ENCODE assay signal across 10 cellular contexts in the genomic region with DNA sequence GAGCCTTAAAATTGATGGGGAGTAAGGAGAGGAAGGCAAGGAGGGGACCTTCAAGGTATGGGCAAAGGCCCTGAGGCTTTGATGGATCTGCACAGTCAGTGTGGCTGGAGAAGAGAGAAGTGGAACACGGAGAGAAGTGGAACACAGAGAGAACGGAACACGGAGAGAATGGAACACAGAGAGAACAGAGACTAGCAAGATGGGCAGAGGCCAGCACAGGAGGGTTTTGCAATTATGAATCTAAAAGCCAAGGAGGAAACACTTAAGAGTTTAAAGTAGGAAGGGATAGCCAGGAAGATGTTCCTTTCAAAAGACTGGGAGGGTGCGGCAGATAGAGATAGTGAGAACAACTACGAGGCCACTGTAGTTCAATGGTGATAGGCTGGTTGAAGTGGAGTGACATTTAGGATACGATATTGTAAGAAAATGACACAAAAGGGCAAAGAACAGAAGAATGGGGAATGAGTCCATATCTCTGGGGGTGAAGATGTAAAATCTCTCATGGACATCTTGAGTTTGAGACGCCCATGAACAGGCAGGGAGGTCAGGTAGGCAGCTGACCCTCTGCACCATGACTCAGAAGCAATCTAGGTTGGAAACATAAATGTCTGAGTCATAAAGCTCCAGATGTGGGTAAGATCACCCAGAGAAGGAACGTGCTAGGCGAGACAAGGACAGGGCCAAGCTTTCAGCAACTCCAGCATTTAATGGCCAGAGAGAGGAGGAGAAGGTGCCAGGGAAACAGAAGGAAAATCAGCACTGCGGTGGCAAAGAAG. TPM values are rescaled to one million over a fixed set of nuclear protein-coding genes. Genes with fewer than 3 reads are reported as not detected.
A peak's percentile ranks its signal among the peaks of the same experiment; 100 is the strongest.
DNase-seq lines count a peak whose midpoint lies in the region; TF ChIP-seq lines count a peak whose summit lies in the region.
"Had no signal": no experiment of that assay in that cellular context is flagged by ENCODE, and none has a peak within 500 bp of the region (broad histone marks: within the 10 kb centered on the region; RNA-seq: fewer than 3 reads in every experiment).

No MANE protein-coding gene starts in this region.

- POLR2A ChIA-PET in activated CD4-positive, alpha-beta T cell treated with anti-CD3 and anti-CD28 coated beads, Interleukin-2, amount 10 ng/mL, durations not matched to agents 7 days and 5 days (lab: Charles Lee) = no interaction called here

- H3K27ac Mint-ChIP-seq in activated CD4-positive, alpha-beta T cell treated with anti-CD3 and anti-CD28 coated beads, Interleukin-2, amount 10 ng/mL, durations not matched to agents 7 days and 5 days = peak overlapping the region; percentile 7
- peak overlapping the region; percentile 79 for H3K27ac Mint-ChIP-seq in activated T-helper 2 cell treated with anti-CD3 and anti-CD28 coated beads, Interferon-gamma antibody, Interleukin-2, Interleukin-4, amounts not matched to agents 10 μg/mL and 5 μg/mL and 100 μg/mL, durations not matched to agents 14 hours and 24 hours and 36 hours

- TF ChIP-seq CTCF in kidney epithelial cell (IDR thresholded peaks at IDR 0.05; ENCODE audit: insufficient read depth, low read length, poor library complexity, severe bottlenecking) = no peak

- CTCF ChIA-PET in activated CD4-positive, alpha-beta T cell treated with anti-CD3 and anti-CD28 coated beads, Interleukin-2, amount 10 ng/mL, durations not matched to agents 7 days and 5 days (lab: Charles Lee) = interaction anchor here (0.6 to 1.5 kb wide), 4 partner anchors 12 to 1470 kb away, joined by 3 to 4 read pairs (median 3); no protein-coding TSS in a partner anchor

- intact Hi-C loops in activated T-helper 2 cell treated with anti-CD3 and anti-CD28 coated beads, Interferon-gamma antibody, Interleukin-2, Interleukin-4, amounts not matched to agents 10 μg/mL and 5 μg/mL and 100 μg/mL, durations not matched to agents 14 hours and 24 hours and 36 hours (cut with micrococcal nuclease) = loop anchor here (2.0 kb wide), 1 partner anchor 26 kb away; a partner anchor contains a TSS

- no peak for DNase-seq in activated CD4-positive, alpha-beta T cell treated with anti-CD3 and anti-CD28 coated beads, Interleukin-2, amount 10 ng/mL, durations not matched to agents 7 days and 5 days
- DNase-seq in activated CD4-positive, alpha-beta T cell treated with anti-CD3 and anti-CD28 coated beads, Interleukin-2, amount 50 U/mL, for 48 hours = no peak
- DNase-seq in activated T-helper 2 cell treated with anti-CD3 and anti-CD28 coated beads, Interferon-gamma antibody, Interleukin-2, Interleukin-4, amounts not matched to agents 10 μg/mL and 5 μg/mL and 100 μg/mL, durations not matched to agents 14 hours and 24 hours and 36 hours (ENCODE audit: low spot score) = no peak
- peak; percentile 82 for DNase-seq in kidney epithelial cell (ENCODE audit: low read depth)
- no peak for DNase-seq in NCI-H1694 treated with DMSO at 0.1 percent for 48 hours (lab: John Stamatoyannopoulos, UW)
- DNase-seq in cerebellar nuclear complex (lab: John Stamatoyannopoulos, UW) = no peak
- no peak for DNase-seq in activated CD4-positive, CD25-positive, alpha-beta regulatory T cell (lab: John Stamatoyannopoulos, UW)
- DNase-seq: C1 segment of cervical spinal cord, heart right ventricle had no signal

- H3K36me3 ChIP-seq in kidney epithelial cell (ENCODE audit: control insufficient read depth, insufficient read depth, low read length) = peaks cover 2% of the 10 kb centered on the region

- no peak overlapping the region for H3K4me3 ChIP-seq in kidney epithelial cell (ENCODE audit: low read depth, low read length)
- H3K4me3 ChIP-seq: heart right ventricle had no signal

- H3K36me3 Mint-ChIP-seq in activated CD4-positive, alpha-beta T cell treated with anti-CD3 and anti-CD28 coated beads, Interleukin-2, amount 10 ng/mL, durations not matched to agents 7 days and 5 days (ENCODE audit: low read depth) = peaks cover 47% of the 10 kb centered on the region
- peaks cover 52% of the 10 kb centered on the region for H3K36me3 Mint-ChIP-seq in activated T-helper 2 cell treated with anti-CD3 and anti-CD28 coated beads, Interferon-gamma antibody, Interleukin-2, Interleukin-4, amounts not matched to agents 10 μg/mL and 5 μg/mL and 100 μg/mL, durations not matched to agents 14 hours and 24 hours and 36 hours (ENCODE audit: low read depth)

- no peak overlapping the region for H3K4me3 Mint-ChIP-seq in activated CD4-positive, alpha-beta T cell treated with anti-CD3 and anti-CD28 coated beads, Interleukin-2, amount 10 ng/mL, durations not matched to agents 7 days and 5 days
- no peak overlapping the region for H3K4me3 Mint-ChIP-seq in activated T-helper 2 cell treated with anti-CD3 and anti-CD28 coated beads, Interferon-gamma antibody, Interleukin-2, Interleukin-4, amounts not matched to agents 10 μg/mL and 5 μg/mL and 100 μg/mL, durations not matched to agents 14 hours and 24 hours and 36 hours (ENCODE audit: low read depth)

- H3K27me3 ChIP-seq in kidney epithelial cell (ENCODE audit: control insufficient read depth, insufficient read depth, low read length) = no peaks in the 10 kb centered on the region
- H3K27me3 ChIP-seq: heart right ventricle had no signal

- H3K27ac ChIP-seq in temporal lobe (ENCODE audit: low read depth, low read length) = peak overlapping the region; percentile 88

- no peaks in the 10 kb centered on the region for H3K27me3 Mint-ChIP-seq in activated CD4-positive, alpha-beta T cell treated with anti-CD3 and anti-CD28 coated beads, Interleukin-2, amount 10 ng/mL, durations not matched to agents 7 days and 5 days
- no peaks in the 10 kb centered on the region for H3K27me3 Mint-ChIP-seq in activated T-helper 2 cell treated with anti-CD3 and anti-CD28 coated beads, Interferon-gamma antibody, Interleukin-2, Interleukin-4, amounts not matched to agents 10 μg/mL and 5 μg/mL and 100 μg/mL, durations not matched to agents 14 hours and 24 hours and 36 hours (ENCODE audit: low read depth)

- no peaks in the 10 kb centered on the region for H3K9me3 Mint-ChIP-seq in activated CD4-positive, alpha-beta T cell treated with anti-CD3 and anti-CD28 coated beads, Interleukin-2, amount 10 ng/mL, durations not matched to agents 7 days and 5 days
- H3K9me3 Mint-ChIP-seq in activated T-helper 2 cell treated with anti-CD3 and anti-CD28 coated beads, Interferon-gamma antibody, Interleukin-2, Interleukin-4, amounts not matched to agents 10 μg/mL and 5 μg/mL and 100 μg/mL, durations not matched to agents 14 hours and 24 hours and 36 hours = no peaks in the 10 kb centered on the region

- H3K4me1 Mint-ChIP-seq in activated CD4-positive, alpha-beta T cell treated with anti-CD3 and anti-CD28 coated beads, Interleukin-2, amount 10 ng/mL, durations not matched to agents 7 days and 5 days = peaks cover 39% of the 10 kb centered on the region
- H3K4me1 Mint-ChIP-seq in activated T-helper 2 cell treated with anti-CD3 and anti-CD28 coated beads, Interferon-gamma antibody, Interleukin-2, Interleukin-4, amounts not matched to agents 10 μg/mL and 5 μg/mL and 100 μg/mL, durations not matched to agents 14 hours and 24 hours and 36 hours (ENCODE audit: low read depth) = peaks cover 32% of the 10 kb centered on the region

RNA-seq across cellular contexts. Expression of a gene that starts 25.4 kb away (rescaled TPM):
- total RNA-seq in activated CD4-positive, alpha-beta T cell treated with anti-CD3 and anti-CD28 coated beads, Interleukin-2, amount 10 ng/mL, durations not matched to agents 7 days and 5 days = 10 to 100 TPM; 44.6 to 55.6 TPM
- 45.7 and 46.7 TPM in 2 replicates for total RNA-seq in activated T-helper 2 cell treated with anti-CD3 and anti-CD28 coated beads, Interferon-gamma antibody, Interleukin-2, Interleukin-4, amounts not matched to agents 10 μg/mL and 5 μg/mL and 100 μg/mL, durations not matched to agents 14 hours and 24 hours and 36 hours
- 19.2 and 20.8 TPM in 2 replicates for total RNA-seq in kidney epithelial cell
- total RNA-seq in temporal lobe = 32.2 TPM
